In genomic region chr12:120230974-120231315, GRCh38 we compare ENCODE assay signal across 8 cellular contexts. TPM values are rescaled to one million over a fixed set of nuclear protein-coding genes. Genes with fewer than 3 reads are reported as not detected.
DNase-seq lines count a peak whose midpoint lies in the region; ATAC-seq and TF ChIP-seq lines count a peak whose summit lies in the region.

No MANE protein-coding gene starts in this region.

- H3K9me2 ChIP-seq in hepatocyte (replicated peaks; ENCODE audit: insufficient read depth): no peaks in the 10 kb centered on the region

- TF ChIP-seq CTCF in HFF-Myc (IDR thresholded peaks at IDR 0.05; ENCODE audit: low read depth, low read length, missing control alignments) (no peak), hepatocyte (IDR thresholded peaks at IDR 0.05; ENCODE audit: poor library complexity) (no peak)

- peak overlapping the region; percentile 80 for H3K4me2 ChIP-seq in hepatocyte

- 35% methylated on average over 6 of the region's 6 CpGs for WGBS in hepatocyte (ENCODE audit: low lambda C conversion rate, missing lambda C conversion rate)

- peak overlapping the region; percentile 57 to 82 (median 78) for H3K9ac ChIP-seq in skeletal muscle tissue (ENCODE audit: low read depth in 1 of 3, low read length in 3 of 3)

- H3K9me3 Mint-ChIP-seq in activated T-helper 17 cell treated with anti-CD3 and anti-CD28 coated beads, Interleukin-2, amount 50 U/mL, for 72 hours: no peaks in the 10 kb centered on the region

- H4K20me1 ChIP-seq in hepatocyte (ENCODE audit: insufficient read depth, poor library complexity, severe bottlenecking): no peaks in the 10 kb centered on the region

- H3K4me3 Mint-ChIP-seq in activated T-helper 17 cell treated with anti-CD3 and anti-CD28 coated beads, Interleukin-2, amount 50 U/mL, for 72 hours: peak overlapping the region; percentile 76

- H3K27ac ChIP-seq in hepatocyte (peak overlapping the region; percentile 99), skeletal muscle tissue (ENCODE audit: low read depth, low read length) (peak overlapping the region; percentile 99)

- H3K36me3 Mint-ChIP-seq in activated T-helper 17 cell treated with anti-CD3 and anti-CD28 coated beads, Interleukin-2, amount 50 U/mL, for 72 hours (ENCODE audit: low read depth): peaks cover 2% of the 10 kb centered on the region

- H3K9me3 ChIP-seq in hepatocyte (ENCODE audit: low read depth) (no peaks in the 10 kb centered on the region), skeletal muscle tissue (ENCODE audit: control insufficient read depth in 3 of 3, low read length in 3 of 3) (no peaks in the 10 kb centered on the region)

- no peak for ATAC-seq in activated T-helper 17 cell treated with anti-CD3 and anti-CD28 coated beads, Interleukin-2, amount 50 U/mL, for 72 hours (replicated peaks)
- no peak for ATAC-seq in HG02571 (IDR thresholded peaks at IDR 0.05; ENCODE audit: unreplicated experiment)
- ATAC-seq in GM19035 (IDR thresholded peaks at IDR 0.05; ENCODE audit: unreplicated experiment): no peak

- H3K4me3 ChIP-seq in HFF-Myc (replicated peaks; ENCODE audit: low read depth, low read length) (peak overlapping the region; percentile 30), hepatocyte (no peak overlapping the region), skeletal muscle tissue (ENCODE audit: low read length in 3 of 3) (peak overlapping the region; percentile 32 to 51 (median 39))

- no peaks in the 10 kb centered on the region for H3K27me3 ChIP-seq in hepatocyte
- no peaks in the 10 kb centered on the region for H3K27me3 ChIP-seq in skeletal muscle tissue (ENCODE audit: control insufficient read depth in 3 of 3, insufficient read depth in 3 of 3, low read length in 3 of 3)

- DNase-seq in HFF-Myc (ENCODE audit: extremely low read depth, low read depth) (no peak), hepatocyte (ENCODE audit: low spot score) (no peak), iPS-NIHi11 (ENCODE audit: low spot score) (no peak), DMS53 treated with DMSO at 0.1 percent for 48 hours (lab: John Stamatoyannopoulos, UW; ENCODE audit: unreplicated experiment) (no peak)

- H3K4me1 Mint-ChIP-seq in activated T-helper 17 cell treated with anti-CD3 and anti-CD28 coated beads, Interleukin-2, amount 50 U/mL, for 72 hours: peaks cover 52% of the 10 kb centered on the region

- H3K27ac Mint-ChIP-seq in activated T-helper 17 cell treated with anti-CD3 and anti-CD28 coated beads, Interleukin-2, amount 50 U/mL, for 72 hours: peak overlapping the region; percentile 92

- no peak overlapping the region for H2AFZ ChIP-seq in hepatocyte

- H3K79me2 ChIP-seq in hepatocyte: peaks cover 54% of the 10 kb centered on the region

- H3K27me3 Mint-ChIP-seq in activated T-helper 17 cell treated with anti-CD3 and anti-CD28 coated beads, Interleukin-2, amount 50 U/mL, for 72 hours: no peaks in the 10 kb centered on the region

- no peaks in the 10 kb centered on the region for H3K36me3 ChIP-seq in hepatocyte (replicated peaks; ENCODE audit: insufficient read depth, low read depth)
- peaks cover 0 to 5% (median 4%) of the 10 kb centered on the region in 3 donors for H3K36me3 ChIP-seq in skeletal muscle tissue (ENCODE audit: control insufficient read depth in 3 of 3, insufficient read depth in 3 of 3, low read length in 3 of 3)

- H3K4me1 ChIP-seq in hepatocyte (ENCODE audit: insufficient read depth) (peaks cover 95% of the 10 kb centered on the region), skeletal muscle tissue (ENCODE audit: control insufficient read depth in 3 of 3, insufficient read depth in 3 of 3, low read length in 3 of 3) (peaks cover 92 to 99% (median 95%) of the 10 kb centered on the region in 3 donors)

RNA-seq across cellular contexts. Expression of gene RPLP0, which starts 30.0 kb away (rescaled TPM):
- 1,000 to 10,000 TPM; 3,687 to 4,380 TPM for total RNA-seq in activated T-helper 17 cell treated with anti-CD3 and anti-CD28 coated beads, Interleukin-2, amount 50 U/mL, for 72 hours
- total RNA-seq in hepatocyte (3,730 and 3,982 TPM in 2 replicates), skeletal muscle tissue (2,458 TPM)
- polyA plus RNA-seq in hepatocyte: 775 and 798 TPM in 2 replicates

RNA-seq across cellular contexts. Expression of gene PXN, which starts 34.6 kb away (rescaled TPM):
- 10 to 100 TPM; 44.8 to 65.5 TPM for total RNA-seq in activated T-helper 17 cell treated with anti-CD3 and anti-CD28 coated beads, Interleukin-2, amount 50 U/mL, for 72 hours
- total RNA-seq in hepatocyte: 26.7 and 30.4 TPM in 2 replicates
- 61.7 and 69.3 TPM in 2 replicates for polyA plus RNA-seq in hepatocyte
- total RNA-seq in skeletal muscle tissue: 20.9 TPM

RNA-seq across cellular contexts. Expression of gene GCN1, which starts 36.4 kb away (rescaled TPM):
- total RNA-seq in activated T-helper 17 cell treated with anti-CD3 and anti-CD28 coated beads, Interleukin-2, amount 50 U/mL, for 72 hours: 100 to 1,000 TPM in 1 of 2 donors, 10 to 100 TPM in 1; 94.4 to 177 TPM
- total RNA-seq in hepatocyte (37.4 and 197 TPM in 2 replicates), skeletal muscle tissue (87.2 TPM)
- polyA plus RNA-seq in hepatocyte: 27.6 and 28.2 TPM in 2 replicates
